In the genomic region with DNA sequence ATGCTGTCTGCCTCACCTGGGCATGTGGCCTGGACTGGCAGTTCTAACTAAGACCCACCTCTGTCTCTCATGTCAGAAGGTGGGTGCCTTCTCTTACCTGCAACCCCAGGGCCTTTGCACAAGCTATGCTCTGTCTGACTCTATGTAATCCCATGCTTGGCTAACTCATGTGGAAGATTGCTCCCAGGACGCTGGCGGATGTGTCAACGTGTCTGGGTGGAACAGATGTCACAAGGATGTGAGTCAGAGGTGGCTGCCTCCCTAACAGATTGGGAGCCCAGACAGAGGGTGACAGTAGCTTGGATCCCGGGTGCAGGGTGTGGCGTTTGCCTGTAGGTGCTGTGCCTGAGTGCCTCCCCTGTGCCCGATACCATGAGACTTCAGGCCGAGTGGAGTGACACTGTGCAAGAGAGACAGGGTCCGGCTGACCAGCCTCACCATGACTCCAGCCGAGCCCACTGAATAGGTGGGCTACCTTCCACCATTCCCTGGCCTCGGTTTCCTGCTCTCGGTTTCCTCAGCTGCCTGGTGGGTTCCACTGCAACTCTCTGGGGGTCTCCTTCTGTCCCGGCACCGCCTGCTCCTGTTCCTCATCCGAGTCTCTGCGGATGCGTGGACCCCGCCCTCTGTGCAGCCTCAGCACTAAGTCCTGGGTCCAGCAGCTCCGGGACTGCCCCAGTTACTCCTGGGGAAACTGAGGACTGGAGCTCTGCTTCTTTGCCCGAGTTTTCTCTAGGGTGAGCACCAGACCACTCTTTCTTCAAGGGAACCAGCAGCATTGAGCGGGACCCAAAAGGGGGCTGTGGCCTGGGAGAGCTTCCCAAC, we compare ENCODE assay signal across 14 cellular contexts. TPM values are rescaled to one million over a fixed set of nuclear protein-coding genes. Genes with fewer than 3 reads are reported as not detected.
A peak's percentile ranks its signal among the peaks of the same experiment; 100 is the strongest.
DNase-seq lines count a peak whose midpoint lies in the region; ATAC-seq, FAIRE-seq and TF ChIP-seq lines count a peak whose summit lies in the region.
"Had no signal": no experiment of that assay in that cellular context is flagged by ENCODE, and none has a peak within 500 bp of the region (broad histone marks: within the 10 kb centered on the region; RNA-seq: fewer than 3 reads in every experiment).

No MANE protein-coding gene starts in this region.

- H3K18ac ChIP-seq in H1 (ENCODE audit: extremely low read depth, low read length), result no peak overlapping the region

- peak overlapping the region; percentile 44 for H3K4me3 ChIP-seq in BLaER1
- no peak overlapping the region for H3K4me3 ChIP-seq in H1 (ENCODE audit: extremely low read depth in 1 of 4, insufficient read depth in 2 of 4, low read depth in 3 of 4, low read length in 4 of 4)
- no peak overlapping the region for H3K4me3 ChIP-seq in mucosa of rectum (ENCODE audit: low read length in 2 of 2)

- H2AFZ ChIP-seq in H1 (ENCODE audit: low read length), result no peak overlapping the region

- no peaks in the 10 kb centered on the region for H3K23me2 ChIP-seq in H1 (ENCODE audit: low read depth, low read length)

- no peaks in the 10 kb centered on the region for H3K79me1 ChIP-seq in H1 (ENCODE audit: low read depth, low read length)

- H3K27ac ChIP-seq in BLaER1 (peak overlapping the region; percentile 86), H1 (ENCODE audit: low read depth, low read length) (no peak overlapping the region), mucosa of rectum (ENCODE audit: low read depth in 2 of 2, low read length in 2 of 2) (peak overlapping the region; percentile 68 to 70)
- H3K27ac ChIP-seq: foreskin keratinocyte had no signal

- no peak for ATAC-seq in HG03565 (IDR thresholded peaks at IDR 0.05; ENCODE audit: unreplicated experiment)
- ATAC-seq: foreskin keratinocyte had no signal

- no peak overlapping the region for H3K4ac ChIP-seq in H1 (replicated peaks; ENCODE audit: insufficient read length, low read depth, low read length)

- no peak overlapping the region for H2AK5ac ChIP-seq in H1 (ENCODE audit: low read depth, low read length)

- no peak overlapping the region for H4K5ac ChIP-seq in H1 (ENCODE audit: insufficient read length, low read depth, low read length)

- POLR2A ChIA-PET in H1 (lab: Charles Lee; ENCODE audit: partially characterized antibody), result interaction anchor here (0.7 to 2.8 kb wide), 7 partner anchors 7 to 42 kb away, joined by 3 to 19 read pairs (median 3); no protein-coding TSS in a partner anchor

- peak overlapping the region; percentile 18; the same call in 1 of the 2 replicates for H4K8ac ChIP-seq in H1 (ENCODE audit: extremely low read depth, insufficient read depth, low read length)

- H3K23ac ChIP-seq in H1 (ENCODE audit: insufficient read length), result no peak overlapping the region

- no peak overlapping the region for H2BK20ac ChIP-seq in H1 (ENCODE audit: low read length)

- CTCF ChIA-PET in H1 (lab: Charles Lee; ENCODE audit: partially characterized antibody), result interaction anchor here (0.6 to 1.5 kb wide), 3 partner anchors 14 to 560 kb away, joined by 3 to 4 read pairs (median 3); no protein-coding TSS in a partner anchor

- peak overlapping the region; percentile 37; the same call in 1 of the 2 replicates for H2BK5ac ChIP-seq in H1 (ENCODE audit: low read depth, low read length)

- WGBS in H1 (ENCODE audit: extremely low coverage in 1 of 2, insufficient coverage in 1 of 2, insufficient read length in 1 of 2, insufficient replicate concordance in 2 of 2, low coverage in 1 of 2, low lambda C conversion rate in 2 of 2, missing lambda C conversion rate in 1 of 2), 2 experiments, result 92% methylated on average over 20 of the region's 20 CpGs; no CpG with 5 or more reads in 1 of the 2 experiments

- no peak overlapping the region for H2BK12ac ChIP-seq in H1 (ENCODE audit: low read depth, low read length)

- TF ChIP-seq POLR2A in H1 (IDR thresholded peaks at IDR 0.05; ENCODE audit: control extremely low read depth in 1 of 2, low read depth in 2 of 2, low read length in 2 of 2), result no peak

- TF ChIP-seq EP300 in H1 (IDR thresholded peaks at IDR 0.05; ENCODE audit: borderline replicate concordance in 1 of 2, low read depth in 2 of 2, low read length in 2 of 2), result no peak

- H3K4me2 ChIP-seq in BLaER1 (peak overlapping the region; percentile 91), H1 (ENCODE audit: insufficient read depth in 1 of 2, low read depth in 2 of 2, low read length in 2 of 2) (no peak overlapping the region)

- no peak overlapping the region for H4K91ac ChIP-seq in H1 (replicated peaks; ENCODE audit: insufficient read length, low read length)

- H4K20me1 ChIP-seq in BLaER1 (no peaks in the 10 kb centered on the region; the same call in 1 of the 2 replicates), H1 (replicated peaks in 1 of 2; ENCODE audit: control insufficient read depth in 1 of 2, insufficient read depth in 2 of 2, low read length in 2 of 2) (peaks cover 0 to 3% of the 10 kb centered on the region in 2 experiments)

- DNase-seq in MV-4-11 (lab: John Stamatoyannopoulos, UW) (peak; percentile 90), H1 (ENCODE audit: low read depth in 1 of 2, low spot score in 2 of 2) (no peak), hippocampal formation (lab: John Stamatoyannopoulos, UW) (no peak), NCI-H1092 treated with DMSO at 0.1 percent for 48 hours (lab: John Stamatoyannopoulos, UW) (no peak), hepatic stellate cell (ENCODE audit: low spot score) (no peak)
- DNase-seq: activated T-cell treated with anti-CD3 and anti-CD28 coated beads for 4 hours; CD4-positive, alpha-beta T cell; foreskin keratinocyte; NCI-H774; stimulated activated naive CD4-positive, alpha-beta T cell; T-helper 9 cell had no signal

- H3K9ac ChIP-seq in BLaER1, result peak overlapping the region; percentile 73
- no peak overlapping the region; a peak in 1 of 7 replicates for H3K9ac ChIP-seq in H1 (replicated peaks in 1 of 4; ENCODE audit: extremely low read depth in 1 of 4, low read depth in 3 of 4, low read length in 3 of 4)
- peak overlapping the region in 1 of 2 donors; percentile 56 for H3K9ac ChIP-seq in mucosa of rectum (ENCODE audit: low read depth in 1 of 2, low read length in 2 of 2)

- no peaks in the 10 kb centered on the region for H3K79me2 ChIP-seq in H1 (ENCODE audit: control insufficient read depth in 1 of 2, insufficient read depth in 2 of 2, low read length in 2 of 2)

- peaks cover 95% of the 10 kb centered on the region for H3K4me1 ChIP-seq in BLaER1
- peaks cover 0 to 15% (median 10%) of the 10 kb centered on the region in 4 experiments; a peak in 4 of 7 replicates for H3K4me1 ChIP-seq in H1 (replicated peaks in 1 of 4; ENCODE audit: control insufficient read depth in 3 of 4, insufficient read depth in 4 of 4, low read length in 3 of 4)
- peaks cover 65 to 84% of the 10 kb centered on the region in 2 donors for H3K4me1 ChIP-seq in mucosa of rectum (ENCODE audit: control insufficient read depth in 2 of 2, insufficient read depth in 2 of 2, low read length in 2 of 2)

- TF ChIP-seq RAD21 in H1 (IDR thresholded peaks at IDR 0.05 in 1 of 2, conservative IDR thresholded peaks at IDR 0.05 in 1 of 2; ENCODE audit: low read depth in 2 of 2, low read length in 2 of 2), result no peak

- TF ChIP-seq CTCF in H1 (IDR thresholded peaks at IDR 0.05; ENCODE audit: control extremely low read depth in 1 of 3, insufficient read depth in 1 of 3, low read depth in 1 of 3, low read length in 3 of 3), result no peak

- H2BK120ac ChIP-seq in H1 (replicated peaks; ENCODE audit: low read depth, low read length), result no peak overlapping the region

- no peaks in the 10 kb centered on the region for H3K9me3 ChIP-seq in BLaER1
- H3K9me3 ChIP-seq in H1 (ENCODE audit: insufficient read depth in 2 of 2, low read depth in 1 of 2, low read length in 1 of 2), result no peaks in the 10 kb centered on the region
- no peaks in the 10 kb centered on the region for H3K9me3 ChIP-seq in mucosa of rectum (ENCODE audit: control insufficient read depth in 2 of 2, low read length in 2 of 2)

- no peak overlapping the region for H3K56ac ChIP-seq in H1 (replicated peaks; ENCODE audit: insufficient read length, low read depth, low read length)

- H3K36me3 ChIP-seq in BLaER1 (no peaks in the 10 kb centered on the region), H1 (ENCODE audit: control insufficient read depth in 2 of 4, insufficient read depth in 4 of 4, low read length in 3 of 4) (no peaks in the 10 kb centered on the region), mucosa of rectum (ENCODE audit: control insufficient read depth in 2 of 2, insufficient read depth in 2 of 2, low read length in 2 of 2) (no peaks in the 10 kb centered on the region)

- no peak for FAIRE-seq in H1 (lab: Jason Lieb, UNC)

- H3K27me3 ChIP-seq in BLaER1 (no peaks in the 10 kb centered on the region), H1 (replicated peaks in 1 of 4; ENCODE audit: control insufficient read depth in 3 of 4, extremely low read depth in 1 of 4, insufficient read depth in 3 of 4, low read length in 3 of 4) (no peaks in the 10 kb centered on the region), mucosa of rectum (ENCODE audit: control insufficient read depth in 2 of 2, insufficient read depth in 2 of 2, low read length in 2 of 2) (no peaks in the 10 kb centered on the region)
- H3K27me3 ChIP-seq: foreskin keratinocyte had no signal

- H2BK15ac ChIP-seq in H1 (ENCODE audit: low read length), result no peak overlapping the region; the same call in 1 of the 2 replicates

- H3K14ac ChIP-seq in H1 (ENCODE audit: insufficient read length), result no peak overlapping the region

RNA-seq across cellular contexts. Expression of a gene that starts 11.0 kb away (rescaled TPM):
- total RNA-seq in H1 (2021; fragmentation: NEBNext Ultra II Directional; extraction: Animal tissue kit (Norgen Biotek cat#: 25700)), result 31.4 and 32.4 TPM in 2 replicates
- 27.4 and 45.8 TPM in 2 replicates for polyA plus RNA-seq in H1 (2011; rRNA removed)
- 29.6 TPM for polyA plus RNA-seq in H1 (2011; cell fraction: cytosol; rRNA removed)
- polyA plus RNA-seq in H1 (2011; cell fraction: nucleus; rRNA removed), result 119 TPM
- 18.2 to 28.4 TPM (median 24.8 TPM) in 4 replicates for polyA plus RNA-seq in H1 (2012, experiment 1 of 2)
- 13.6 TPM for polyA plus RNA-seq in H1 (2012, experiment 2 of 2)
- polyA plus RNA-seq in H1 (2013, experiment 1 of 2), result 19.6 TPM
- 18.1 TPM for polyA plus RNA-seq in H1 (2013, experiment 2 of 2)
- 52.4 and 64.8 TPM in 2 replicates for polyA minus RNA-seq in H1 (2011; rRNA and poly(A)+ RNA removed)
- polyA minus RNA-seq in H1 (2011; cell fraction: cytosol; rRNA and poly(A)+ RNA removed), result 25.8 TPM
- polyA minus RNA-seq in H1 (2011; cell fraction: nucleus; rRNA and poly(A)+ RNA removed), result 51.1 TPM

RNA-seq across cellular contexts. Expression of a gene that starts 39.8 kb away (rescaled TPM):
- total RNA-seq in H1 (2021; fragmentation: NEBNext Ultra II Directional; extraction: Animal tissue kit (Norgen Biotek cat#: 25700)), result 132 and 143 TPM in 2 replicates
- polyA plus RNA-seq in H1 (2011; rRNA removed), result 113 and 219 TPM in 2 replicates
- 94.0 TPM for polyA plus RNA-seq in H1 (2011; cell fraction: cytosol; rRNA removed)
- polyA plus RNA-seq in H1 (2011; cell fraction: nucleus; rRNA removed), result 253 TPM
- polyA plus RNA-seq in H1 (2012, experiment 1 of 2), result 98.4 to 131 TPM (median 126 TPM) in 4 replicates
- 79.3 TPM for polyA plus RNA-seq in H1 (2012, experiment 2 of 2)
- polyA plus RNA-seq in H1 (2013, experiment 1 of 2), result 150 TPM
- 143 TPM for polyA plus RNA-seq in H1 (2013, experiment 2 of 2)
- polyA minus RNA-seq in H1 (2011; rRNA and poly(A)+ RNA removed), result 76.5 and 77.9 TPM in 2 replicates
- polyA minus RNA-seq in H1 (2011; cell fraction: cytosol; rRNA and poly(A)+ RNA removed), result 51.5 TPM
- polyA minus RNA-seq in H1 (2011; cell fraction: nucleus; rRNA and poly(A)+ RNA removed), result 72.5 TPM

RNA-seq across cellular contexts. Expression of a gene that starts 47.7 kb away (rescaled TPM):
- 36.2 and 37.7 TPM in 2 replicates for total RNA-seq in H1 (2021; fragmentation: NEBNext Ultra II Directional; extraction: Animal tissue kit (Norgen Biotek cat#: 25700))
- polyA plus RNA-seq in H1 (2011; rRNA removed), result 23.7 and 35.7 TPM in 2 replicates
- 41.8 TPM for polyA plus RNA-seq in H1 (2011; cell fraction: cytosol; rRNA removed)
- 54.1 TPM for polyA plus RNA-seq in H1 (2011; cell fraction: nucleus; rRNA removed)
- polyA plus RNA-seq in H1 (2012, experiment 1 of 2), result 26.4 to 39.9 TPM (median 39.1 TPM) in 4 replicates
- 29.2 TPM for polyA plus RNA-seq in H1 (2012, experiment 2 of 2)
- polyA plus RNA-seq in H1 (2013, experiment 1 of 2), result 21.6 TPM
- 23.2 TPM for polyA plus RNA-seq in H1 (2013, experiment 2 of 2)
- 7.9 and 15.5 TPM in 2 replicates for polyA minus RNA-seq in H1 (2011; rRNA and poly(A)+ RNA removed)
- 13.5 TPM for polyA minus RNA-seq in H1 (2011; cell fraction: cytosol; rRNA and poly(A)+ RNA removed)
- 19.3 TPM for polyA minus RNA-seq in H1 (2011; cell fraction: nucleus; rRNA and poly(A)+ RNA removed)
